Comparison of ENCODE assay signal across 1 cellular context in the genomic region with DNA sequence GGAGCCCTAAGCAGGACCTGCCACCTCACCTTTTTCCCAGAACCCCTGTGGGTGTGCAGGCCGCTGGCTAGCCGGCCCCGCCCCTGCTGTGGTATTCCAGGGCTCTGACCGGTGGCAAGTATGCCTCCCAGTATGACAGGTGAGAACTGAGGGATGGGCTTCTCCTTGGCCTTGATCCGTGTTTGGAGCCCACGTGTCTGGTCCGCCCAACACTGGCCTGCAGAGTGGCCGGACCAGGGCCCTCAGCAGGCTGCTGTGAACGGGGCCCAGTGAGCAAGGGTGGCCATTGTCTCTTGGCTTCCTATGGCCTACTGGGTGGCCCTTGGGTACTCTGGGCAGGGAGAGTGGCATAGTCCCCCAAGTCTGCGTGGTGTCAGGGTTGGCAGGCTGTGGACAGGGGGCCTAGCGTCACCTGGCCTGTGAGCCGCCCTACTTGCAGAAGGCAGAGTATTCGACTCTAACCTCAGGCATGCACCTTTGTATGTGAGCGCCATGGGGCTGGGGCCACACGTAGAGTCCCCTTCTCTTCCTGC.
TF ChIP-seq lines count a peak whose summit lies in the region.

No MANE protein-coding gene starts in this region.

TF ChIP-seq in HepG2, 621 proteins besides CTCF, POLR2A, EP300 and RAD21:
- TF ChIP-seq TEAD3 (CRISPR knock-in tag; optimal IDR thresholded peaks at IDR 0.05; ENCODE audit: borderline replicate concordance) (peak; percentile 20), KDM2A (CRISPR knock-in tag; IDR thresholded peaks at IDR 0.05; ENCODE audit: borderline replicate concordance, low read depth) (no peak), ZFY (CRISPR knock-in tag; IDR thresholded peaks at IDR 0.05) (no peak), RFX3 (CRISPR knock-in tag; IDR thresholded peaks at IDR 0.05) (no peak), NCOA5 (CRISPR knock-in tag; IDR thresholded peaks at IDR 0.05) (no peak), AGO2 (optimal IDR thresholded peaks at IDR 0.05; ENCODE audit: low read depth, low read length) (peak; percentile 59), ZNF737 (CRISPR knock-in tag; IDR thresholded peaks at IDR 0.05; ENCODE audit: borderline replicate concordance) (0 out of 2 replicates have a peak, but pooled peaks have one; percentile 36)
- TF ChIP-seq, protein P1, sequence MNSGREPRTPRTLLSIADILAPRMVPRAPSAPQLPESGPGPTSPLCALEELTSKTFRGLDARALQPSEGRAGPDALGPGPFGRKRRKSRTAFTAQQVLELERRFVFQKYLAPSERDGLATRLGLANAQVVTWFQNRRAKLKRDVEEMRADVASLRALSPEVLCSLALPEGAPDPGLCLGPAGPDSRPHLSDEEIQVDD (CRISPR knock-in tag; IDR thresholded peaks at IDR 0.05; ENCODE audit: borderline replicate concordance): no peak
- TF ChIP-seq, protein P2, sequence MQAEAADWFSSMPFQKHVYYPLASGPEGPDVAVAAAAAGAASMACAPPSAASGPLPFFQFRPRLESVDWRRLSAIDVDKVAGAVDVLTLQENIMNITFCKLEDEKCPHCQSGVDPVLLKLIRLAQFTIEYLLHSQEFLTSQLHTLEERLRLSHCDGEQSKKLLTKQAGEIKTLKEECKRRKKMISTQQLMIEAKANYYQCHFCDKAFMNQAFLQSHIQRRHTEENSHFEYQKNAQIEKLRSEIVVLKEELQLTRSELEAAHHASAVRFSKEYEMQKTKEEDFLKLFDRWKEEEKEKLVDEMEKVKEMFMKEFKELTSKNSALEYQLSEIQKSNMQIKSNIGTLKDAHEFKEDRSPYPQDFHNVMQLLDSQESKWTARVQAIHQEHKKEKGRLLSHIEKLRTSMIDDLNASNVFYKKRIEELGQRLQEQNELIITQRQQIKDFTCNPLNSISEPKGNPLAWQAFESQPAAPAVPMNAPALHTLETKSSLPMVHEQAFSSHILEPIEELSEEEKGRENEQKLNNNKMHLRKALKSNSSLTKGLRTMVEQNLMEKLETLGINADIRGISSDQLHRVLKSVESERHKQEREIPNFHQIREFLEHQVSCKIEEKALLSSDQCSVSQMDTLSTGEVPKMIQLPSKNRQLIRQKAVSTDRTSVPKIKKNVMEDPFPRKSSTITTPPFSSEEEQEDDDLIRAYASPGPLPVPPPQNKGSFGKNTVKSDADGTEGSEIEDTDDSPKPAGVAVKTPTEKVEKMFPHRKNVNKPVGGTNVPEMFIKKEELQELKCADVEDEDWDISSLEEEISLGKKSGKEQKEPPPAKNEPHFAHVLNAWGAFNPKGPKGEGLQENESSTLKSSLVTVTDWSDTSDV (CRISPR knock-in tag; IDR thresholded peaks at IDR 0.05): peak; percentile 57; the same call in 1 of the 2 replicates
TF ChIP-seq in HepG2: peak in this region for 4.
